10 cellular contexts compared by ENCODE assay signal in genomic region chr1:39142394-39143060, GRCh38.
DNase-seq lines count a peak whose midpoint lies in the region; ATAC-seq and TF ChIP-seq lines count a peak whose summit lies in the region.
"Had no signal": no experiment of that assay in that cellular context is flagged by ENCODE, and none has a peak within 500 bp of the region (broad histone marks: within the 10 kb centered on the region; RNA-seq: fewer than 3 reads in every experiment).

No MANE protein-coding gene starts in this region.

- ATAC-seq in body of pancreas, result peak; percentile 100
- ATAC-seq: T-cell had no signal

- H3K9me3 ChIP-seq in body of pancreas (no peaks in the 10 kb centered on the region), tibial artery (no peaks in the 10 kb centered on the region)

- H3K36me3 ChIP-seq in body of pancreas (replicated peaks in 1 of 2; ENCODE audit: insufficient read depth in 1 of 2, low read depth in 2 of 2) (no peaks in the 10 kb centered on the region), tibial artery (no peaks in the 10 kb centered on the region)

- no peak overlapping the region for H3K4me3 ChIP-seq in body of pancreas
- no peak overlapping the region for H3K4me3 ChIP-seq in tibial artery

- H3K27me3 ChIP-seq in body of pancreas, result no peaks in the 10 kb centered on the region
- H3K27me3 ChIP-seq in layer of hippocampus (ENCODE audit: control insufficient read depth, insufficient read depth, low read length), result no peaks in the 10 kb centered on the region
- H3K27me3 ChIP-seq in tibial artery, result no peaks in the 10 kb centered on the region

- 37 to 43% methylated on average over 3 of the region's 3 CpGs for WGBS in body of pancreas, 2 donors

- H3K4me1 ChIP-seq in body of pancreas (peaks cover 22% of the 10 kb centered on the region), tibial artery (peaks cover 0 to 54% (median 33%) of the 10 kb centered on the region in 4 donors)

- peak in 1 of 7 experiments; percentile 44 for TF ChIP-seq CTCF in body of pancreas (IDR thresholded peaks at IDR 0.05)
- TF ChIP-seq CTCF in tibial artery (IDR thresholded peaks at IDR 0.05), result no peak

- no peak for TF ChIP-seq POLR2A in body of pancreas (IDR thresholded peaks at IDR 0.05)

- peak; percentile 61 for DNase-seq in LoVo (ENCODE audit: low spot score)
- peak; percentile 78 to 90 (median 85) for DNase-seq in body of pancreas
- DNase-seq in tibial artery, result no peak
- no peak for DNase-seq in OCI-M2 (lab: John Stamatoyannopoulos, UW; ENCODE audit: unreplicated experiment)
- no peak for DNase-seq in NCI-H1092 (lab: John Stamatoyannopoulos, UW)
- DNase-seq in stimulated activated CD4-positive, alpha-beta T cell treated with anti-CD3 and anti-CD28 coated beads, Interleukin-4, amount 100 ng/mL, for 1 hour, result no peak
- DNase-seq: amniotic stem cell, left cardiac atrium, T-cell had no signal

- intact Hi-C loops in body of pancreas (cut with DNase I), result no loop called here
- intact Hi-C loops in tibial artery (cut with DNase I; ENCODE audit: low total_unique reads), result no loop called here

- peak overlapping the region; percentile 52 to 75 (median 56) for H3K27ac ChIP-seq in body of pancreas
- peak overlapping the region; percentile 58 for H3K27ac ChIP-seq in layer of hippocampus (ENCODE audit: low read depth, low read length)
- peak overlapping the region; percentile 36 to 40 for H3K27ac ChIP-seq in tibial artery

Comparison
In these comparisons a context has a peak if more than half of its experiments do, and no peak if none do; other contexts are left out.
1. DNase-seq: peak in LoVo (single experiment) and body of pancreas (4 of 4); none in tibial artery (0 of 2), OCI-M2 (single experiment), NCI-H1092 (single experiment) and stimulated activated CD4-positive, alpha-beta T cell treated with anti-CD3 and anti-CD28 coated beads, Interleukin-4, amount 100 ng/mL, for 1 hour (single experiment).
2. Peak in every context shown above with its lines, with median percentiles within 50 percentile points of each other: H3K27ac ChIP-seq.